ENCODE assay signal across 19 cellular contexts in the genomic region with DNA sequence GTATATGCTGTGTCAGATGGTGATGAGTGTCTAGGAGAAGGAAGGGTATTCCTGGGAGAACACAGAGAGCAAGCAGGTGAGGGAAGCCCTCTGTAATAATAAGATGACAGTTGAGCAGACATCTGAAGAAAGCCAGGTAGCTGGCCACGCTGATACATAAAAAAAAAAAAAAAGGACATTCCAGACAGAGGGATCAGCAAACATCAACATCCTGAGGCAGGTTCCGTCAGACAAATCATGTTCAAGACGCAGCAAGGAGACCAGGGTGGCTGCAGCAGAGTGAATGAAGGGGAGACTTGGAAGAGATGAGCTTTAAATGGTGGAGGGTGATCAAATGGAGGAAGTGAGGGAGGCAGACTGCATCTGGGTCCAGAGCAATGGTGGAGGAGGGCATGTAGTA.
DNase-seq lines count a peak whose midpoint lies in the region; ATAC-seq, FAIRE-seq and TF ChIP-seq lines count a peak whose summit lies in the region.
"Had no signal": no experiment of that assay in that cellular context is flagged by ENCODE, and none has a peak within 500 bp of the region (broad histone marks: within the 10 kb centered on the region; RNA-seq: fewer than 3 reads in every experiment).

No MANE protein-coding gene starts in this region.

- CTCF ChIA-PET in H1 (lab: Charles Lee; ENCODE audit: partially characterized antibody) (interaction anchor here (1.5 to 3.0 kb wide), 2 partner anchors 10 to 494 kb away, joined by 3 to 8 read pairs; no protein-coding TSS in a partner anchor), WTC11 (lab: Charles Lee) (interaction anchor here (0.6 kb wide), 1 partner anchor 308 kb away, joined by 3 read pairs; no protein-coding TSS in a partner anchor)

- H3K27me3 ChIP-seq in H1 (replicated peaks in 1 of 4; ENCODE audit: control insufficient read depth in 3 of 4, extremely low read depth in 1 of 4, insufficient read depth in 3 of 4, low read length in 3 of 4) (no peaks in the 10 kb centered on the region), foreskin keratinocyte (no peaks in the 10 kb centered on the region)

- H2BK12ac ChIP-seq in H1 (ENCODE audit: low read depth, low read length) = no peak overlapping the region

- H3K4me3 ChIP-seq in H1 (ENCODE audit: extremely low read depth in 1 of 4, insufficient read depth in 2 of 4, low read depth in 3 of 4, low read length in 4 of 4) = no peak overlapping the region
- H3K4me3 ChIP-seq: A549 had no signal

- no peak overlapping the region for H2BK5ac ChIP-seq in H1 (ENCODE audit: low read depth, low read length)

- no peak overlapping the region for H3K23ac ChIP-seq in H1 (ENCODE audit: insufficient read length)

- POLR2A ChIA-PET in H1 (lab: Charles Lee; ENCODE audit: partially characterized antibody) = no interaction called here
- POLR2A ChIA-PET in WTC11 (lab: Charles Lee) = no interaction called here

- H3K27ac Mint-ChIP-seq in type B pancreatic cell (peak overlapping the region; percentile 30), WTC11 (no peak overlapping the region)
- H3K27ac Mint-ChIP-seq: CD4-positive, alpha-beta T cell had no signal

- TF ChIP-seq CTCF in H1 (IDR thresholded peaks at IDR 0.05; ENCODE audit: control extremely low read depth in 1 of 3, insufficient read depth in 1 of 3, low read depth in 1 of 3, low read length in 3 of 3) (no peak), foreskin keratinocyte (conservative IDR thresholded peaks at IDR 0.05) (no peak), type B pancreatic cell (conservative IDR thresholded peaks at IDR 0.05) (no peak), WTC11 (IDR thresholded peaks at IDR 0.05) (no peak)

- H3K23me2 ChIP-seq in H1 (ENCODE audit: low read depth, low read length) = no peaks in the 10 kb centered on the region

- WGBS in H1 (ENCODE audit: extremely low coverage in 1 of 2, insufficient coverage in 1 of 2, insufficient read length in 1 of 2, insufficient replicate concordance in 2 of 2, low coverage in 1 of 2, low lambda C conversion rate in 2 of 2, missing lambda C conversion rate in 1 of 2), 2 experiments = 81% methylated on average over 3 of the region's 3 CpGs; no CpG with 5 or more reads in 1 of the 2 experiments

- H2BK120ac ChIP-seq in H1 (replicated peaks; ENCODE audit: low read depth, low read length) = no peak overlapping the region

- H3K36me3 Mint-ChIP-seq in type B pancreatic cell (peaks cover 35% of the 10 kb centered on the region), WTC11 (peaks cover 69% of the 10 kb centered on the region)

- no peak overlapping the region for H3K56ac ChIP-seq in H1 (replicated peaks; ENCODE audit: insufficient read length, low read depth, low read length)

- no peak for TF ChIP-seq RAD21 in H1 (IDR thresholded peaks at IDR 0.05 in 1 of 2, conservative IDR thresholded peaks at IDR 0.05 in 1 of 2; ENCODE audit: low read depth in 2 of 2, low read length in 2 of 2)

- H3K79me2 ChIP-seq in H1 (ENCODE audit: control insufficient read depth in 1 of 2, insufficient read depth in 2 of 2, low read length in 2 of 2) = no peaks in the 10 kb centered on the region

- ATAC-seq in foreskin keratinocyte = peak; percentile 60
- ATAC-seq in GM21737 (IDR thresholded peaks at IDR 0.05; ENCODE audit: unreplicated experiment) = no peak
- ATAC-seq in WTC11 = no peak
- ATAC-seq: A549 had no signal

- no peak for TF ChIP-seq POLR2A in H1 (IDR thresholded peaks at IDR 0.05; ENCODE audit: control extremely low read depth in 1 of 2, low read depth in 2 of 2, low read length in 2 of 2)

- H3K9me3 Mint-ChIP-seq in type B pancreatic cell (no peaks in the 10 kb centered on the region), WTC11 (no peaks in the 10 kb centered on the region)
- H3K9me3 Mint-ChIP-seq: CD4-positive, alpha-beta T cell had no signal

- no peak overlapping the region for H2AK5ac ChIP-seq in H1 (ENCODE audit: low read depth, low read length)

- no peak overlapping the region for H2BK20ac ChIP-seq in H1 (ENCODE audit: low read length)

- no peak overlapping the region for H3K4me2 ChIP-seq in H1 (ENCODE audit: insufficient read depth in 1 of 2, low read depth in 2 of 2, low read length in 2 of 2)
- H3K4me2 ChIP-seq: A549 had no signal

- H4K8ac ChIP-seq in H1 (ENCODE audit: extremely low read depth, insufficient read depth, low read length) = no peak overlapping the region

- H3K27ac ChIP-seq in H1 (ENCODE audit: low read depth, low read length) (no peak overlapping the region), foreskin keratinocyte (no peak overlapping the region)
- H3K27ac ChIP-seq: 22Rv1, A549, C4-2B had no signal

- no peak for TF ChIP-seq EP300 in H1 (IDR thresholded peaks at IDR 0.05; ENCODE audit: borderline replicate concordance in 1 of 2, low read depth in 2 of 2, low read length in 2 of 2)

- H3K4me1 ChIP-seq in H1 (replicated peaks in 1 of 4; ENCODE audit: control insufficient read depth in 3 of 4, insufficient read depth in 4 of 4, low read length in 3 of 4) (no peaks in the 10 kb centered on the region), foreskin keratinocyte (no peaks in the 10 kb centered on the region)
- H3K4me1 ChIP-seq: A549, Caco-2 had no signal

- no peak overlapping the region for H3K9ac ChIP-seq in H1 (replicated peaks in 1 of 4; ENCODE audit: extremely low read depth in 1 of 4, low read depth in 3 of 4, low read length in 3 of 4)

- H4K5ac ChIP-seq in H1 (ENCODE audit: insufficient read length, low read depth, low read length) = no peak overlapping the region

- H3K14ac ChIP-seq in H1 (ENCODE audit: insufficient read length) = no peak overlapping the region

- H3K4me3 Mint-ChIP-seq in type B pancreatic cell (no peak overlapping the region), WTC11 (no peak overlapping the region)
- H3K4me3 Mint-ChIP-seq: CD4-positive, alpha-beta T cell had no signal

- no peak overlapping the region for H2BK15ac ChIP-seq in H1 (ENCODE audit: low read length)

- H3K36me3 ChIP-seq in H1 (ENCODE audit: control insufficient read depth in 2 of 4, insufficient read depth in 4 of 4, low read length in 3 of 4) = peaks cover 20 to 89% (median 69%) of the 10 kb centered on the region in 4 experiments

- H3K9me3 ChIP-seq in H1 (ENCODE audit: insufficient read depth in 2 of 2, low read depth in 1 of 2, low read length in 1 of 2) = no peaks in the 10 kb centered on the region
- H3K9me3 ChIP-seq: A549, Caco-2 had no signal

- no peaks in the 10 kb centered on the region for H3K79me1 ChIP-seq in H1 (ENCODE audit: low read depth, low read length)

- peaks cover 0 to 2% of the 10 kb centered on the region in 2 experiments for H4K20me1 ChIP-seq in H1 (replicated peaks in 1 of 2; ENCODE audit: control insufficient read depth in 1 of 2, insufficient read depth in 2 of 2, low read length in 2 of 2)

- FAIRE-seq in H1 (lab: Jason Lieb, UNC) = no peak
- FAIRE-seq: A549, D721Med, GM12892, GM18507 had no signal

- H4K91ac ChIP-seq in H1 (replicated peaks; ENCODE audit: insufficient read length, low read length) = no peak overlapping the region

- no peak overlapping the region for H2AFZ ChIP-seq in H1 (ENCODE audit: low read length)

- H3K18ac ChIP-seq in H1 (ENCODE audit: extremely low read depth, low read length) = no peak overlapping the region

- no peak overlapping the region for H3K4ac ChIP-seq in H1 (replicated peaks; ENCODE audit: insufficient read length, low read depth, low read length)

- peak; percentile 10 for DNase-seq in ELF-1 (ENCODE audit: low read depth, low spot score)
- no peak for DNase-seq in H1 (ENCODE audit: low read depth in 1 of 2, low spot score in 2 of 2)
- peak; percentile 32 to 60 for DNase-seq in foreskin keratinocyte
- no peak for DNase-seq in type B pancreatic cell (ENCODE audit: extremely low spot score, unreplicated experiment)
- no peak for DNase-seq in WTC11 (ENCODE audit: low spot score)
- no peak for DNase-seq in nucleus accumbens (lab: John Stamatoyannopoulos, UW)
- DNase-seq: AML-193; CD4-positive, alpha-beta T cell; GDM1; GOT3; HCEC 1CT had no signal

- H3K27me3 Mint-ChIP-seq in type B pancreatic cell (no peaks in the 10 kb centered on the region), WTC11 (ENCODE audit: low read depth) (no peaks in the 10 kb centered on the region)

- H3K4me1 Mint-ChIP-seq in type B pancreatic cell (ENCODE audit: unreplicated experiment) (peaks cover 4% of the 10 kb centered on the region), WTC11 (no peaks in the 10 kb centered on the region)

TF ChIP-seq in H1, 55 proteins besides CTCF, POLR2A, EP300 and RAD21:
- no peak for TF ChIP-seq TCF12 (IDR thresholded peaks at IDR 0.05; ENCODE audit: low read depth, low read length)
- TF ChIP-seq JUN (IDR thresholded peaks at IDR 0.05; ENCODE audit: low read depth, low read length) = no peak
- peak; percentile 24; the same call in 1 of the 2 replicates for TF ChIP-seq POLR2AphosphoS5 (IDR thresholded peaks at IDR 0.05; ENCODE audit: low read depth, low read length)

TF ChIP-seq in WTC11, 78 proteins besides CTCF, POLR2A, EP300 and RAD21 (continues in another document):
- TF ChIP-seq ZNF138 (CRISPR knock-in tag; conservative IDR thresholded peaks at IDR 0.05) (no peak), ZNF317 (CRISPR knock-in tag; IDR thresholded peaks at IDR 0.05; ENCODE audit: borderline replicate concordance, low read depth) (no peak), GRHL2 (CRISPR knock-in tag; IDR thresholded peaks at IDR 0.05; ENCODE audit: insufficient replicate concordance, severe bottlenecking) (no peak), FOXJ3 (CRISPR knock-in tag; IDR thresholded peaks at IDR 0.05; ENCODE audit: borderline replicate concordance) (no peak), SMAD4 (CRISPR knock-in tag; IDR thresholded peaks at IDR 0.05) (no peak), USF2 (CRISPR knock-in tag; IDR thresholded peaks at IDR 0.05) (no peak), SMAD3 (CRISPR knock-in tag; IDR thresholded peaks at IDR 0.05; ENCODE audit: borderline replicate concordance) (no peak)
- TF ChIP-seq, protein P1, sequence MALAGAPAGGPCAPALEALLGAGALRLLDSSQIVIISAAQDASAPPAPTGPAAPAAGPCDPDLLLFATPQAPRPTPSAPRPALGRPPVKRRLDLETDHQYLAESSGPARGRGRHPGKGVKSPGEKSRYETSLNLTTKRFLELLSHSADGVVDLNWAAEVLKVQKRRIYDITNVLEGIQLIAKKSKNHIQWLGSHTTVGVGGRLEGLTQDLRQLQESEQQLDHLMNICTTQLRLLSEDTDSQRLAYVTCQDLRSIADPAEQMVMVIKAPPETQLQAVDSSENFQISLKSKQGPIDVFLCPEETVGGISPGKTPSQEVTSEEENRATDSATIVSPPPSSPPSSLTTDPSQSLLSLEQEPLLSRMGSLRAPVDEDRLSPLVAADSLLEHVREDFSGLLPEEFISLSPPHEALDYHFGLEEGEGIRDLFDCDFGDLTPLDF (CRISPR knock-in tag; IDR thresholded peaks at IDR 0.05) = no peak

Comparison
In these comparisons a context has a peak if more than half of its experiments do, and no peak if none do; other contexts are left out.
1. DNase-seq: peak in ELF-1 (single experiment) and foreskin keratinocyte (2 of 2); none in H1 (0 of 2), type B pancreatic cell (single experiment), WTC11 (single experiment) and nucleus accumbens (0 of 56).